ENCODE assay signal across 14 cellular contexts in genomic region chr9:129347323-129348120, GRCh38.
DNase-seq lines count a peak whose midpoint lies in the region; FAIRE-seq and TF ChIP-seq lines count a peak whose summit lies in the region.
"Had no signal": no experiment of that assay in that cellular context is flagged by ENCODE, and none has a peak within 500 bp of the region (broad histone marks: within the 10 kb centered on the region; RNA-seq: fewer than 3 reads in every experiment).

No MANE protein-coding gene starts in this region.

- no peaks in the 10 kb centered on the region for H4K20me1 ChIP-seq in astrocyte (ENCODE audit: insufficient read depth, low read length)

- H3K4me3 Mint-ChIP-seq in astrocyte (ENCODE audit: unreplicated experiment): no peak overlapping the region
- H3K4me3 Mint-ChIP-seq: stimulated activated memory B cell treated with anti-CD40 and anti-IgM and Interleukin-4, amounts not matched to agents 10 μg/mL and 1 μg/mL and 100 μg/mL, for 72 hours had no signal

- H3K4me3 ChIP-seq in AG10803 (ENCODE audit: low read length) (no peak overlapping the region), astrocyte (ENCODE audit: insufficient read depth, low read depth, low read length) (no peak overlapping the region), mesenchymal stem cell (ENCODE audit: insufficient read depth in 1 of 2, low read depth in 1 of 2, low read length in 2 of 2) (peak overlapping the region in 1 of 2 experiments; percentile 44), thyroid gland (replicated peaks in 1 of 3) (no peak overlapping the region)

- H3K79me1 ChIP-seq in mesenchymal stem cell (replicated peaks; ENCODE audit: low read length, poor library complexity, severe bottlenecking): no peaks in the 10 kb centered on the region

- H2AK5ac ChIP-seq in mesenchymal stem cell (ENCODE audit: low read length, severe bottlenecking): no peak overlapping the region

- H2BK120ac ChIP-seq in mesenchymal stem cell (ENCODE audit: low read depth, low read length): no peak overlapping the region

- H3K4me1 Mint-ChIP-seq in astrocyte (ENCODE audit: low read depth, unreplicated experiment): peaks cover 5% of the 10 kb centered on the region

- peak overlapping the region in 1 of 2 experiments; percentile 88 for H2BK12ac ChIP-seq in mesenchymal stem cell (ENCODE audit: low read length in 2 of 2)

- TF ChIP-seq POLR2A in thyroid gland (IDR thresholded peaks at IDR 0.05): no peak

- H3K9ac ChIP-seq in astrocyte (ENCODE audit: low read length) (no peak overlapping the region), mesenchymal stem cell (ENCODE audit: low read length) (peak overlapping the region; percentile 33)
- H3K9ac ChIP-seq: KMS-11 had no signal

- no peak for TF ChIP-seq CTCF in AG10803 (conservative IDR thresholded peaks at IDR 0.05; ENCODE audit: low read length)
- TF ChIP-seq CTCF in astrocyte (IDR thresholded peaks at IDR 0.05; ENCODE audit: insufficient read depth, low read depth, low read length): no peak
- no peak for TF ChIP-seq CTCF in thyroid gland (IDR thresholded peaks at IDR 0.05)

- H3K9me3 ChIP-seq in astrocyte (ENCODE audit: insufficient read depth, low read depth, low read length) (no peaks in the 10 kb centered on the region), mesenchymal stem cell (ENCODE audit: control insufficient read depth, low read length) (no peaks in the 10 kb centered on the region), thyroid gland (no peaks in the 10 kb centered on the region)

- H2BK5ac ChIP-seq in mesenchymal stem cell (ENCODE audit: low read depth, low read length, poor library complexity, severe bottlenecking): no peak overlapping the region

- peaks cover 5% of the 10 kb centered on the region for H3K27me3 Mint-ChIP-seq in astrocyte (ENCODE audit: low read depth, unreplicated experiment)

- intact Hi-C loops in thyroid gland (cut with DNase I): loop anchor here (5.0 kb wide), 1 partner anchor 50 kb away; no protein-coding TSS in a partner anchor

- H2AFZ ChIP-seq in astrocyte (ENCODE audit: low read depth, low read length) (peak overlapping the region; percentile 4), mesenchymal stem cell (ENCODE audit: low read depth, low read length) (no peak overlapping the region)

- WGBS in mesenchymal stem cell: 80% methylated on average over 21 of the region's 21 CpGs
- WGBS in thyroid gland, 2 donors: 72 to 76% methylated on average over 18 to 19 of the region's 21 CpGs

- H2BK15ac ChIP-seq in mesenchymal stem cell (ENCODE audit: low read depth, poor library complexity, severe bottlenecking): peak overlapping the region; percentile 73

- no peak overlapping the region for H3K4me2 ChIP-seq in astrocyte (ENCODE audit: low read length)
- no peak overlapping the region for H3K4me2 ChIP-seq in mesenchymal stem cell (ENCODE audit: low read length, poor library complexity, severe bottlenecking)
- H3K4me2 ChIP-seq: KMS-11 had no signal

- no peak overlapping the region for H4K8ac ChIP-seq in mesenchymal stem cell (ENCODE audit: low read length)

- no peak overlapping the region for H3K27ac Mint-ChIP-seq in astrocyte (ENCODE audit: unreplicated experiment)
- H3K27ac Mint-ChIP-seq: stimulated activated memory B cell treated with anti-CD40 and anti-IgM and Interleukin-4, amounts not matched to agents 10 μg/mL and 1 μg/mL and 100 μg/mL, for 72 hours had no signal

- no peaks in the 10 kb centered on the region for H3K79me2 ChIP-seq in astrocyte (ENCODE audit: insufficient read depth, low read length)

- H3K14ac ChIP-seq in mesenchymal stem cell (ENCODE audit: low read length in 2 of 2): peak overlapping the region in 1 of 2 experiments; percentile 31

- no peak overlapping the region for H4K91ac ChIP-seq in mesenchymal stem cell (ENCODE audit: low read length)

- H3K27me3 ChIP-seq in astrocyte (ENCODE audit: insufficient read depth, low read length) (no peaks in the 10 kb centered on the region), mesenchymal stem cell (ENCODE audit: control insufficient read depth in 1 of 2, insufficient read depth in 1 of 2, low read length in 2 of 2) (no peaks in the 10 kb centered on the region), thyroid gland (peaks cover 6% of the 10 kb centered on the region)

- H3K18ac ChIP-seq in mesenchymal stem cell (ENCODE audit: low read depth in 1 of 2, low read length in 2 of 2): peak overlapping the region; percentile 68 to 80

- peaks cover 1% of the 10 kb centered on the region for H3K9me3 Mint-ChIP-seq in astrocyte (ENCODE audit: unreplicated experiment)
- H3K9me3 Mint-ChIP-seq: activated naive CD4-positive, alpha-beta T cell treated with anti-CD3 and anti-CD28 coated beads for 36 hours; stimulated activated memory B cell treated with anti-CD40 and anti-IgM and Interleukin-4, amounts not matched to agents 10 μg/mL and 1 μg/mL and 100 μg/mL, for 72 hours had no signal

- H3K36me3 ChIP-seq in astrocyte (ENCODE audit: insufficient read depth, low read length) (no peaks in the 10 kb centered on the region), mesenchymal stem cell (ENCODE audit: control insufficient read depth in 1 of 2, insufficient read depth in 2 of 2, low read depth in 1 of 2, low read length in 2 of 2) (no peaks in the 10 kb centered on the region), thyroid gland (no peaks in the 10 kb centered on the region)

- H3K4me1 ChIP-seq in astrocyte (ENCODE audit: insufficient read depth, low read length) (peaks cover 5% of the 10 kb centered on the region), mesenchymal stem cell (ENCODE audit: control insufficient read depth, insufficient read depth, low read depth, low read length) (peaks cover 33% of the 10 kb centered on the region), thyroid gland (peaks cover 12 to 25% of the 10 kb centered on the region in 2 donors)

- H3K36me3 Mint-ChIP-seq in astrocyte (ENCODE audit: low read depth, unreplicated experiment): peaks cover 3% of the 10 kb centered on the region
- H3K36me3 Mint-ChIP-seq: stimulated activated memory B cell treated with anti-CD40 and anti-IgM and Interleukin-4, amounts not matched to agents 10 μg/mL and 1 μg/mL and 100 μg/mL, for 72 hours had no signal

- no peak overlapping the region for H3K23ac ChIP-seq in mesenchymal stem cell (ENCODE audit: low read length in 2 of 2)

- DNase-seq in AG10803 (ENCODE audit: low read depth) (peak; percentile 78), LHCN-M2 (ENCODE audit: low read depth) (peak; percentile 14), astrocyte (ENCODE audit: low read depth) (no peak), mesenchymal stem cell (peak; percentile 78), thyroid gland (no peak), NCI-H1105 (lab: John Stamatoyannopoulos, UW) (no peak), NCI-H1930 (lab: John Stamatoyannopoulos, UW) (no peak)
- DNase-seq in activated CD4-positive, CD25-positive, alpha-beta regulatory T cell (lab: John Stamatoyannopoulos, UW): no peak
- DNase-seq: central memory CD4-positive, alpha-beta T cell; GF-D8 had no signal

- no peak overlapping the region for H3K27ac ChIP-seq in astrocyte (ENCODE audit: low read depth, low read length)
- no peak overlapping the region for H3K27ac ChIP-seq in mesenchymal stem cell (ENCODE audit: low read length, poor library complexity, severe bottlenecking)
- H3K27ac ChIP-seq in thyroid gland: no peak overlapping the region
- H3K27ac ChIP-seq: C4-2B, KMS-11 had no signal

- peak overlapping the region in 1 of 2 experiments; percentile 72 for H3K4ac ChIP-seq in mesenchymal stem cell (ENCODE audit: low read depth in 1 of 2, low read length in 2 of 2)

- FAIRE-seq in astrocyte (lab: Jason Lieb, UNC): no peak

Comparison
In these comparisons a context has a peak if more than half of its experiments do, and no peak if none do; other contexts are left out.
1. DNase-seq: peak in AG10803 (single experiment), LHCN-M2 (single experiment) and mesenchymal stem cell (single experiment); none in astrocyte (single experiment), thyroid gland (0 of 2), NCI-H1105 (single experiment), NCI-H1930 (0 of 2) and activated CD4-positive, CD25-positive, alpha-beta regulatory T cell (0 of 4).